1 cellular context compared by ENCODE assay signal in genomic region chr12:3904999-3905398, GRCh38.
TF ChIP-seq lines count a peak whose summit lies in the region.

No MANE protein-coding gene starts in this region.

TF ChIP-seq in H1, 55 proteins besides CTCF, POLR2A, EP300 and RAD21:
- TF ChIP-seq SP4 (IDR thresholded peaks at IDR 0.05; ENCODE audit: low read length) (no peak), JUND (IDR thresholded peaks at IDR 0.05; ENCODE audit: low read length) (no peak), POLR2AphosphoS5 (IDR thresholded peaks at IDR 0.05; ENCODE audit: low read depth, low read length) (no peak), SAP30 (IDR thresholded peaks at IDR 0.05; ENCODE audit: insufficient read depth, insufficient replicate concordance, low read length) (no peak), SIRT6 (IDR thresholded peaks at IDR 0.05; ENCODE audit: low read length) (no peak), SIX5 (IDR thresholded peaks at IDR 0.05; ENCODE audit: low read depth, low read length) (no peak), BCL11A (IDR thresholded peaks at IDR 0.05; ENCODE audit: low read depth in 2 of 2, low read length in 2 of 2) (no peak), SP1 (IDR thresholded peaks at IDR 0.05; ENCODE audit: low read depth, low read length) (no peak), TAF1 (IDR thresholded peaks at IDR 0.05; ENCODE audit: low read depth, low read length) (no peak), TEAD4 (IDR thresholded peaks at IDR 0.05; ENCODE audit: low read depth, low read length) (no peak), SP2 (IDR thresholded peaks at IDR 0.05; ENCODE audit: low read length) (no peak), MAX (IDR thresholded peaks at IDR 0.05) (no peak), GABPA (IDR thresholded peaks at IDR 0.05; ENCODE audit: borderline replicate concordance, insufficient read depth, low read length) (no peak), BRCA1 (IDR thresholded peaks at IDR 0.05; ENCODE audit: low read depth, low read length) (no peak), CHD7 (IDR thresholded peaks at IDR 0.05; ENCODE audit: insufficient replicate concordance, low read length) (no peak)
